8 cellular contexts compared by ENCODE assay signal in the genomic region with DNA sequence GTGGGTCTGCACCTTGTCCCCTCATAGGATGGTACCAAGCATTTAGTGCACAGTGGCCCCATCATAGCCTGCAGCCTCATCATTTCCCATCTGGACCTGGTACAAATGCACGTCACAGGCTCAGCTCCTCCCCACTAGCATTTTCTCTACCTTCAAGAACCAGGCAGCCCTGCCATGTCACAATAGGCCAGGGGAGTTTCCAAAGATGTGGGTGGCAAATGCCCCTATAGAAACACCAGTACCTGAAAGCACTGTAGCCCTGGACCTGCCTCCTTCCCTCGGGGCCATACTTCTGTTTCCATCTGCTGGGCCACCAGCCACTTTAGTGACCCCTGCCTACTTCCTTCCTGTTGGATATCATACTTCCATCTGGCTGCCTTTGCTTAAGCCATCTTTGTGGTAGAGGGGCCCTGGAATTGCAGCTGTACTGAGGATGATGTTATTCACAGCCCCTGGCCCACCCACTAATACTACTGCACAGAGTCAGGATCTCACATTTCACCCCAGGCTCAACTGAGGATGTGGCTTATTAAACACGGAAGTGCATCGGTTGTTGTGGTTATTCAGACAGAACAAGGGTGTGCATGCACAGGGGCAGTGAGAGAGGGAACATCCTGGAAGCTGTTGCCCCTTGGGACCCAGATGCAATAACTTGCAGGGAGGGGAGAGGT. TPM values are rescaled to one million over a fixed set of nuclear protein-coding genes. Genes with fewer than 3 reads are reported as not detected.
DNase-seq lines count a peak whose midpoint lies in the region; ATAC-seq and TF ChIP-seq lines count a peak whose summit lies in the region.

No MANE protein-coding gene starts in this region.

- H3K9me3 Mint-ChIP-seq in activated T-cell treated with anti-CD3 and anti-CD28 coated beads, Interleukin-2, amount 50 U/mL, for 4 hours = no peaks in the 10 kb centered on the region
- no peaks in the 10 kb centered on the region for H3K9me3 Mint-ChIP-seq in neural progenitor cell

- no peak overlapping the region for H3K9ac ChIP-seq in neural progenitor cell

- H3K4me3 ChIP-seq in tibial nerve = no peak overlapping the region
- H3K4me3 ChIP-seq in neural progenitor cell = no peak overlapping the region

- DNase-seq in Ammon's horn (ENCODE audit: low spot score) (peak; percentile 53), myocyte (ENCODE audit: low read depth) (peak; percentile 25), tibial nerve (ENCODE audit: low spot score in 2 of 2) (no peak), neural progenitor cell (ENCODE audit: low spot score) (no peak)
- DNase-seq in NK-92 treated with Interleukin-12 subunit alpha and Interleukin-12 subunit beta, amount 100 ng/mL, for 24 hours (lab: John Stamatoyannopoulos, UW) = peak; percentile 56
- DNase-seq in activated T-cell treated with anti-CD3 and anti-CD28 coated beads, Interleukin-2, amount 50 U/mL, for 4 hours = peak; percentile 58

- no peaks in the 10 kb centered on the region for H3K9me3 ChIP-seq in tibial nerve
- no peaks in the 10 kb centered on the region for H3K9me3 ChIP-seq in neural progenitor cell (ENCODE audit: low read depth)

- 28 to 29% methylated on average over 4 of the region's 4 CpGs for WGBS in tibial nerve, 2 donors

- no peak for TF ChIP-seq POLR2A in tibial nerve (IDR thresholded peaks at IDR 0.05)

- peak overlapping the region in 3 of 4 donors; percentile 36 to 49 (median 43) for H3K27ac ChIP-seq in tibial nerve
- H3K27ac ChIP-seq in neural progenitor cell = no peak overlapping the region

- H3K27me3 ChIP-seq in tibial nerve (no peaks in the 10 kb centered on the region), neural progenitor cell (no peaks in the 10 kb centered on the region)

- H4K20me1 ChIP-seq in neural progenitor cell (ENCODE audit: low read depth) = peaks cover 3% of the 10 kb centered on the region

- H3K4me1 ChIP-seq in tibial nerve (peaks cover 3 to 47% (median 20%) of the 10 kb centered on the region in 4 donors), neural progenitor cell (no peaks in the 10 kb centered on the region)

- TF ChIP-seq EP300 in tibial nerve (IDR thresholded peaks at IDR 0.05) = no peak

- H3K4me3 Mint-ChIP-seq in activated T-cell treated with anti-CD3 and anti-CD28 coated beads, Interleukin-2, amount 50 U/mL, for 4 hours = peak overlapping the region; percentile 50
- no peak overlapping the region for H3K4me3 Mint-ChIP-seq in neural progenitor cell

- peaks cover 10% of the 10 kb centered on the region for H3K79me2 ChIP-seq in neural progenitor cell (ENCODE audit: low read depth)

- TF ChIP-seq CTCF in tibial nerve (IDR thresholded peaks at IDR 0.05) = no peak
- TF ChIP-seq CTCF in neural progenitor cell (IDR thresholded peaks at IDR 0.05) = no peak

- peaks cover 13% of the 10 kb centered on the region for H3K36me3 Mint-ChIP-seq in activated T-cell treated with anti-CD3 and anti-CD28 coated beads, Interleukin-2, amount 50 U/mL, for 4 hours (ENCODE audit: insufficient read depth)
- H3K36me3 Mint-ChIP-seq in neural progenitor cell = peaks cover 4% of the 10 kb centered on the region

- ATAC-seq in activated T-cell treated with anti-CD3 and anti-CD28 coated beads, Interleukin-2, amount 50 U/mL, for 4 hours = peak; percentile 2 to 3
- ATAC-seq in GM19324 (IDR thresholded peaks at IDR 0.05; ENCODE audit: low FRiP score, unreplicated experiment) (no peak), GM19035 (IDR thresholded peaks at IDR 0.05; ENCODE audit: unreplicated experiment) (no peak)

- H3F3A ChIP-seq in neural progenitor cell (ENCODE audit: low read depth) = peaks cover 14% of the 10 kb centered on the region

- H3K27ac Mint-ChIP-seq in neural progenitor cell = no peak overlapping the region

- no peaks in the 10 kb centered on the region for H3K27me3 Mint-ChIP-seq in activated T-cell treated with anti-CD3 and anti-CD28 coated beads, Interleukin-2, amount 50 U/mL, for 4 hours (ENCODE audit: low read depth)
- peaks cover 10% of the 10 kb centered on the region for H3K27me3 Mint-ChIP-seq in neural progenitor cell (ENCODE audit: insufficient read depth, low read depth)

- peaks cover 76% of the 10 kb centered on the region for H3K4me1 Mint-ChIP-seq in activated T-cell treated with anti-CD3 and anti-CD28 coated beads, Interleukin-2, amount 50 U/mL, for 4 hours (ENCODE audit: low read depth)
- peaks cover 9% of the 10 kb centered on the region for H3K4me1 Mint-ChIP-seq in neural progenitor cell

- no peak overlapping the region for H2AFZ ChIP-seq in neural progenitor cell (replicated peaks)

- H3K36me3 ChIP-seq in tibial nerve = peaks cover 0 to 55% (median 4%) of the 10 kb centered on the region in 3 donors
- no peaks in the 10 kb centered on the region for H3K36me3 ChIP-seq in neural progenitor cell

- no peak overlapping the region for H3K4me2 ChIP-seq in neural progenitor cell

RNA-seq across cellular contexts. Expression of gene TCTA, which starts 3.8 kb away (rescaled TPM):
- 10 to 100 TPM; 20.0 to 21.8 (median 20.1) TPM for total RNA-seq in activated T-cell treated with anti-CD3 and anti-CD28 coated beads, Interleukin-2, amount 50 U/mL, for 4 hours
- 30.0 and 37.2 TPM in 2 replicates for total RNA-seq in myocyte
- polyA plus RNA-seq in myocyte (2012) = 80.4 TPM
- total RNA-seq in tibial nerve = 10 to 100 TPM; 24.6 to 52.9 (median 30.1) TPM
- 1.4 and 5.2 TPM in 2 replicates for total RNA-seq in neural progenitor cell (ENCODE audit: low replicate concordance)

RNA-seq across cellular contexts. Expression of gene RHOA, which starts 4.3 kb away (rescaled TPM):
- 100 to 1,000 TPM; 390 to 408 (median 408) TPM for total RNA-seq in activated T-cell treated with anti-CD3 and anti-CD28 coated beads, Interleukin-2, amount 50 U/mL, for 4 hours
- 663 and 808 TPM in 2 replicates for total RNA-seq in myocyte
- polyA plus RNA-seq in myocyte (2012) = 745 TPM
- total RNA-seq in tibial nerve = 100 to 1,000 TPM; 532 to 825 (median 698) TPM
- total RNA-seq in neural progenitor cell (ENCODE audit: low replicate concordance) = 449 and 460 TPM in 2 replicates

RNA-seq across cellular contexts. Expression of gene AMT, which starts 6.2 kb away (rescaled TPM):
- total RNA-seq in activated T-cell treated with anti-CD3 and anti-CD28 coated beads, Interleukin-2, amount 50 U/mL, for 4 hours = 1 to 10 TPM in 1 of 3 donors, under 1 TPM in 2; 0.50 to 1.1 (median 0.81) TPM
- total RNA-seq in myocyte (0.36 and 0.56 TPM in 2 replicates), tibial nerve (10 to 100 TPM in 2 of 4 donors, 1 to 10 TPM in 2; 7.0 to 20.8 (median 9.5) TPM), neural progenitor cell (ENCODE audit: low replicate concordance) (35.4 and 46.0 TPM in 2 replicates)
- 2.3 TPM for polyA plus RNA-seq in myocyte (2012)

RNA-seq across cellular contexts. Expression of gene NICN1, which starts 13.1 kb away (rescaled TPM):
- 1 to 10 TPM; 5.5 to 5.8 (median 5.8) TPM for total RNA-seq in activated T-cell treated with anti-CD3 and anti-CD28 coated beads, Interleukin-2, amount 50 U/mL, for 4 hours
- total RNA-seq in myocyte = 3.4 and 5.7 TPM in 2 replicates
- 11.8 TPM for polyA plus RNA-seq in myocyte (2012)
- total RNA-seq in tibial nerve = 10 to 100 TPM in 1 of 4 donors, 1 to 10 TPM in 2, not detected in 1; 2.1 to 14.7 (median 7.7) TPM
- 6.6 and 12.4 TPM in 2 replicates for total RNA-seq in neural progenitor cell (ENCODE audit: low replicate concordance)

RNA-seq across cellular contexts. Expression of gene DAG1, which starts 54.0 kb away (rescaled TPM):
- 10 to 100 TPM; 19.9 to 25.6 (median 25.4) TPM for total RNA-seq in activated T-cell treated with anti-CD3 and anti-CD28 coated beads, Interleukin-2, amount 50 U/mL, for 4 hours
- total RNA-seq in myocyte (276 and 362 TPM in 2 replicates), tibial nerve (100 to 1,000 TPM; 113 to 142 (median 126) TPM), neural progenitor cell (ENCODE audit: low replicate concordance) (67.5 and 94.5 TPM in 2 replicates)
- polyA plus RNA-seq in myocyte (2012) = 86.1 TPM

Comparison
In these comparisons a context has a peak if more than half of its experiments do, and no peak if none do; other contexts are left out.
1. DNase-seq: peak in Ammon's horn (single experiment), NK-92 treated with Interleukin-12 subunit alpha and Interleukin-12 subunit beta, amount 100 ng/mL, for 24 hours (single experiment), activated T-cell treated with anti-CD3 and anti-CD28 coated beads, Interleukin-2, amount 50 U/mL, for 4 hours (single experiment) and myocyte (single experiment); none in tibial nerve (0 of 2) and neural progenitor cell (single experiment).
2. ATAC-seq: peak in activated T-cell treated with anti-CD3 and anti-CD28 coated beads, Interleukin-2, amount 50 U/mL, for 4 hours (2 of 2); none in GM19324 (single experiment) and GM19035 (single experiment).